Comparison of ENCODE assay signal across 15 cellular contexts in the genomic region with DNA sequence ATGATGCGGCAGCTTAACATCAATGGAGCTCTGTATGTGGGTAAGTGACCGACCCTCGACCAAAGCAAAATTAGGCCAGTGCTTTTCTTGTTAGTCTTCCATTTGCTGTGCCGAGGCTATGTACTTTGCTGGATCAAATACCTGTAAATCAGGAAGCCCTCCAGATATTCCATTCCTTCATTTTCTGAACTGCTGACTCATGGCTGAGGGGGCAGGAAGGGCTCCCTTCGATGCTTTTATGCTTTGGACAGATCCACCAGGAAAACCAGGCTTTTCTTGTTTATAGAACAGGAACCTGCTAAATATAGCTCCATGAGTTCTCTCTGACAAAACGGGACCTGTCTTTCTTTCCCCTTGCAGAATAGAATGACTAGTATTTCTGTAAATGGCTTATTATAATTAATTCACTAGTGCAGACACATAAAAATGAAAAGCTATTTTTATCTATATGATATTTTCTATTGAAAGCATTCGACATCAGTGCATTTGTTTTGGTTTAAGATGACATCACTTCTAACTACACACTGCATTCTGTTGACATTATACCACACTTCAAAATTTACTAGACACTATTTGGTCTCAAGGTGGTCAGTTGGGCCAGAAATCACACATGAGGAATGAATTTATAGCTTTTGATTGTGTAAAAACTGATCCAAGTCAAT.
DNase-seq lines count a peak whose midpoint lies in the region; ATAC-seq, FAIRE-seq and TF ChIP-seq lines count a peak whose summit lies in the region.
"Had no signal": no experiment of that assay in that cellular context is flagged by ENCODE, and none has a peak within 500 bp of the region (broad histone marks: within the 10 kb centered on the region; RNA-seq: fewer than 3 reads in every experiment).

No MANE protein-coding gene starts in this region.

- no peaks in the 10 kb centered on the region for H3K79me2 ChIP-seq in K562 (ENCODE audit: control insufficient read depth, insufficient read depth, low read length)

- no TSS peak for BruUV-seq in K562 (replicated peaks; lab: Mats Ljungman, UMichigan)
- no TSS peak for BruUV-seq in Calu3 (replicated peaks; lab: Mats Ljungman, UMichigan)

- no peak for TF ChIP-seq RAD21 in K562 (CRISPR knock-in tag; conservative IDR thresholded peaks at IDR 0.05 in 1 of 2, IDR thresholded peaks at IDR 0.05 in 1 of 2)

- H3K27ac ChIP-seq in K562 (ENCODE audit: extremely low read depth, low read depth, low read length) (no peak overlapping the region), mesodermal cell (ENCODE audit: low read depth, low read length, severe bottlenecking) (peak overlapping the region; percentile 70), transverse colon (peak overlapping the region; percentile 43 to 59 (median 50)), left lung (no peak overlapping the region)
- H3K27ac ChIP-seq: pancreas had no signal

- no peak overlapping the region for H2AFZ ChIP-seq in K562 (ENCODE audit: low read depth, low read length)

- no peak overlapping the region for H3K4me3 ChIP-seq in K562
- no peak overlapping the region for H3K4me3 ChIP-seq in mesodermal cell (ENCODE audit: extremely low read depth, insufficient read depth, low read length, poor library complexity, severe bottlenecking)
- H3K4me3 ChIP-seq in transverse colon, result no peak overlapping the region
- no peak overlapping the region for H3K4me3 ChIP-seq in left lung
- H3K4me3 ChIP-seq: pancreas had no signal

- no peak overlapping the region for H3K4me3 Mint-ChIP-seq in Calu3 (ENCODE audit: low read depth, unreplicated experiment)
- no peak overlapping the region for H3K4me3 Mint-ChIP-seq in stimulated activated naive CD8-positive, alpha-beta T cell treated with anti-CD3 and anti-CD28 coated beads, Interleukin-15, amount 100 ng/mL, for 72 hours
- H3K4me3 Mint-ChIP-seq: stimulated activated naive CD8-positive, alpha-beta T cell treated with anti-CD3 and anti-CD28 coated beads, Interleukin-15, Interleukin-2, amounts not matched to agents 100 ng/mL and 50 ng/mL, for 24 hours had no signal

- H3K36me3 ChIP-seq in K562 (ENCODE audit: control insufficient read depth, insufficient read depth, low read length) (no peaks in the 10 kb centered on the region), mesodermal cell (ENCODE audit: control insufficient read depth, insufficient read depth, low read length) (no peaks in the 10 kb centered on the region), transverse colon (no peaks in the 10 kb centered on the region), left lung (no peaks in the 10 kb centered on the region)
- H3K36me3 ChIP-seq: pancreas had no signal

- H4K20me1 ChIP-seq in K562 (replicated peaks; ENCODE audit: control insufficient read depth, insufficient read depth, low read length), result no peaks in the 10 kb centered on the region

- no peaks in the 10 kb centered on the region for H3K9me1 ChIP-seq in K562 (ENCODE audit: control insufficient read depth, insufficient read depth, low read length)

- no peaks in the 10 kb centered on the region for H3K9me3 Mint-ChIP-seq in Calu3 (ENCODE audit: low read depth, unreplicated experiment)
- no peaks in the 10 kb centered on the region for H3K9me3 Mint-ChIP-seq in stimulated activated naive CD8-positive, alpha-beta T cell treated with anti-CD3 and anti-CD28 coated beads, Interleukin-15, amount 100 ng/mL, for 72 hours
- H3K9me3 Mint-ChIP-seq: stimulated activated naive CD8-positive, alpha-beta T cell treated with anti-CD3 and anti-CD28 coated beads, Interleukin-15, Interleukin-2, amounts not matched to agents 100 ng/mL and 50 ng/mL, for 24 hours had no signal

- POLR2A ChIA-PET in K562 (lab: Yijun Ruan, JAX), result interaction anchor here (0.9 to 1.1 kb wide), 2 partner anchors 11 kb away, joined by 4 read pairs; no protein-coding TSS in a partner anchor

- TF ChIP-seq CTCF in K562 (IDR thresholded peaks at IDR 0.05 in 2 of 3, conservative IDR thresholded peaks at IDR 0.05 in 1 of 3; ENCODE audit: insufficient read depth in 2 of 3, low read depth in 1 of 3, low read length in 3 of 3), result no peak
- no peak for TF ChIP-seq CTCF in transverse colon (IDR thresholded peaks at IDR 0.05)
- TF ChIP-seq CTCF in left lung (IDR thresholded peaks at IDR 0.05), result no peak
- no peak for TF ChIP-seq CTCF in Calu3 (IDR thresholded peaks at IDR 0.05; ENCODE audit: unreplicated experiment)

- no peaks in the 10 kb centered on the region for H3K36me3 Mint-ChIP-seq in Calu3 (ENCODE audit: insufficient read depth, unreplicated experiment)

- peaks cover 29% of the 10 kb centered on the region for H3K27me3 Mint-ChIP-seq in Calu3 (ENCODE audit: unreplicated experiment)
- peaks cover 37% of the 10 kb centered on the region for H3K27me3 Mint-ChIP-seq in stimulated activated naive CD8-positive, alpha-beta T cell treated with anti-CD3 and anti-CD28 coated beads, Interleukin-15, amount 100 ng/mL, for 72 hours

- CTCF ChIA-PET in K562 (lab: Yijun Ruan, JAX; ENCODE audit: low intra/inter-chr PET ratio) (no interaction called here), Calu3 (lab: Charles Lee) (interaction anchor here (1.3 kb wide), 1 partner anchor 10 kb away, joined by 4 read pairs; no protein-coding TSS in a partner anchor)

- H3K27me3 ChIP-seq in K562 (ENCODE audit: control insufficient read depth in 2 of 2, insufficient read depth in 2 of 2, low read length in 2 of 2) (peaks cover 5 to 37% of the 10 kb centered on the region in 2 experiments; a peak in 4 of 5 replicates), transverse colon (peaks cover 6% of the 10 kb centered on the region), left lung (peaks cover 3 to 98% of the 10 kb centered on the region in 2 donors)
- H3K27me3 ChIP-seq: pancreas had no signal

- no peaks in the 10 kb centered on the region for H3K4me1 Mint-ChIP-seq in Calu3 (ENCODE audit: low read depth, unreplicated experiment)
- no peaks in the 10 kb centered on the region for H3K4me1 Mint-ChIP-seq in stimulated activated naive CD8-positive, alpha-beta T cell treated with anti-CD3 and anti-CD28 coated beads, Interleukin-15, amount 100 ng/mL, for 72 hours

- no peak for ATAC-seq in K562
- ATAC-seq in left lung, result no peak
- ATAC-seq in stimulated activated naive CD8-positive, alpha-beta T cell treated with anti-CD3 and anti-CD28 coated beads, Interleukin-15, amount 100 ng/mL, for 72 hours, result no peak

- no peak for TF ChIP-seq POLR2A in K562 (conservative IDR thresholded peaks at IDR 0.05)
- TF ChIP-seq POLR2A in transverse colon (IDR thresholded peaks at IDR 0.05), result no peak

- no peak overlapping the region for H3K9ac ChIP-seq in K562 (ENCODE audit: insufficient read depth in 1 of 2, low read depth in 2 of 2, low read length in 2 of 2)

- intact Hi-C loops in K562 (cut with micrococcal nuclease) (no loop called here), transverse colon (cut with DNase I; ENCODE audit: low total_unique reads) (no loop called here), left lung (cut with DNase I) (no loop called here), Calu3 (cut with micrococcal nuclease; ENCODE audit: unreplicated experiment) (no loop called here)

- H3K4me1 ChIP-seq in K562 (replicated peaks in 1 of 2; ENCODE audit: control insufficient read depth in 2 of 2, insufficient read depth in 2 of 2, low read length in 2 of 2) (peaks cover 0 to 8% of the 10 kb centered on the region in 2 experiments; a peak in 2 of 5 replicates), mesodermal cell (ENCODE audit: control insufficient read depth, insufficient read depth, low read length, poor library complexity, severe bottlenecking) (peaks cover 28% of the 10 kb centered on the region), transverse colon (peaks cover 11 to 36% (median 18%) of the 10 kb centered on the region in 4 donors), left lung (peaks cover 14 to 27% of the 10 kb centered on the region in 2 donors)
- H3K4me1 ChIP-seq: pancreas had no signal

- FAIRE-seq in K562 (lab: Jason Lieb, UNC), result no peak
- FAIRE-seq: GM12891, pancreas had no signal

- H3K9me3 ChIP-seq in K562 (replicated peaks; ENCODE audit: control insufficient read depth, insufficient read depth, low read depth, low read length), result no peaks in the 10 kb centered on the region
- H3K9me3 ChIP-seq in mesodermal cell (ENCODE audit: control insufficient read depth, low read length), result no peaks in the 10 kb centered on the region
- no peaks in the 10 kb centered on the region for H3K9me3 ChIP-seq in transverse colon
- no peaks in the 10 kb centered on the region for H3K9me3 ChIP-seq in left lung
- H3K9me3 ChIP-seq: pancreas had no signal

- no peak for TF ChIP-seq EP300 in K562 (IDR thresholded peaks at IDR 0.05; ENCODE audit: low read length)
- no peak for TF ChIP-seq EP300 in transverse colon (IDR thresholded peaks at IDR 0.05; ENCODE audit: low read depth)

- H3K4me2 ChIP-seq in K562 (ENCODE audit: insufficient read depth, low read length), result no peak overlapping the region

- 8% methylated on average over 7 of the region's 7 CpGs for WGBS in K562 (ENCODE audit: insufficient coverage, low coverage, missing lambda C conversion rate)
- 89 to 97% methylated on average over 3 to 5 of the region's 7 CpGs for WGBS in mesodermal cell (ENCODE audit: insufficient coverage in 2 of 2), 2 experiments
- WGBS in transverse colon (ENCODE audit: low coverage in 1 of 2), 2 donors, result 57 to 59% methylated on average over 5 to 7 of the region's 7 CpGs

- H3K27ac Mint-ChIP-seq in Calu3 (ENCODE audit: unreplicated experiment), result no peak overlapping the region
- H3K27ac Mint-ChIP-seq in stimulated activated naive CD8-positive, alpha-beta T cell treated with anti-CD3 and anti-CD28 coated beads, Interleukin-15, amount 100 ng/mL, for 72 hours, result no peak overlapping the region
- H3K27ac Mint-ChIP-seq: stimulated activated naive CD8-positive, alpha-beta T cell treated with anti-CD3 and anti-CD28 coated beads, Interleukin-15, Interleukin-2, amounts not matched to agents 100 ng/mL and 50 ng/mL, for 24 hours had no signal

- in situ Hi-C loops in K562 (cut with MboI) (no loop called here), transverse colon (cut with MboI; ENCODE audit: low pct_ligation_motif_present in 1 of 4, low pct_unique_long_range_greater_than_20kb in 1 of 4, low sequenced_read_pairs in 3 of 4) (no loop called here)

- DNase-seq in NCI-H510A treated with DMSO at 0.1 percent for 48 hours (lab: John Stamatoyannopoulos, UW) (peak; percentile 26), NCI-H510A (lab: John Stamatoyannopoulos, UW) (no peak), K562 (ENCODE audit: extremely low read depth in 1 of 4, low spot score in 3 of 4) (no peak), transverse colon (no peak), left lung (no peak), Calu3 (no peak)
- no peak for DNase-seq in stimulated activated naive CD8-positive, alpha-beta T cell treated with anti-CD3 and anti-CD28 coated beads, Interleukin-15, amount 100 ng/mL, for 72 hours
- DNase-seq: 8988T; DMS 273 treated with DMSO at 0.1 percent for 48 hours; NCI-H2081 treated with DMSO at 0.1 percent for 48 hours; pancreas; stimulated activated CD4-positive, alpha-beta T cell treated with anti-CD3 and anti-CD28 coated beads, Interleukin-4, amount 100 ng/mL, for 4 hours had no signal

TF ChIP-seq in K562, 482 proteins besides CTCF, POLR2A, EP300 and RAD21 (continues in another document):
- TF ChIP-seq ZNF274 (IDR thresholded peaks at IDR 0.05; ENCODE audit: borderline replicate concordance, low read depth, low read length), result no peak
- no peak for TF ChIP-seq YBX1 (IDR thresholded peaks at IDR 0.05)
- no peak for TF ChIP-seq CBX1 (IDR thresholded peaks at IDR 0.05; ENCODE audit: low read depth)
- no peak for TF ChIP-seq XRCC3 (IDR thresholded peaks at IDR 0.05)
- no peak for TF ChIP-seq RBM34 (IDR thresholded peaks at IDR 0.05; ENCODE audit: borderline replicate concordance, insufficient read depth, low read length)

Comparison
In these comparisons a context has a peak if more than half of its experiments do, and no peak if none do; other contexts are left out.
1. H3K27ac ChIP-seq: peak in mesodermal cell (single experiment) and transverse colon (4 of 4); none in K562 (single experiment) and left lung (0 of 2).